ENCODE assay signal across 1 cellular context in the genomic region with DNA sequence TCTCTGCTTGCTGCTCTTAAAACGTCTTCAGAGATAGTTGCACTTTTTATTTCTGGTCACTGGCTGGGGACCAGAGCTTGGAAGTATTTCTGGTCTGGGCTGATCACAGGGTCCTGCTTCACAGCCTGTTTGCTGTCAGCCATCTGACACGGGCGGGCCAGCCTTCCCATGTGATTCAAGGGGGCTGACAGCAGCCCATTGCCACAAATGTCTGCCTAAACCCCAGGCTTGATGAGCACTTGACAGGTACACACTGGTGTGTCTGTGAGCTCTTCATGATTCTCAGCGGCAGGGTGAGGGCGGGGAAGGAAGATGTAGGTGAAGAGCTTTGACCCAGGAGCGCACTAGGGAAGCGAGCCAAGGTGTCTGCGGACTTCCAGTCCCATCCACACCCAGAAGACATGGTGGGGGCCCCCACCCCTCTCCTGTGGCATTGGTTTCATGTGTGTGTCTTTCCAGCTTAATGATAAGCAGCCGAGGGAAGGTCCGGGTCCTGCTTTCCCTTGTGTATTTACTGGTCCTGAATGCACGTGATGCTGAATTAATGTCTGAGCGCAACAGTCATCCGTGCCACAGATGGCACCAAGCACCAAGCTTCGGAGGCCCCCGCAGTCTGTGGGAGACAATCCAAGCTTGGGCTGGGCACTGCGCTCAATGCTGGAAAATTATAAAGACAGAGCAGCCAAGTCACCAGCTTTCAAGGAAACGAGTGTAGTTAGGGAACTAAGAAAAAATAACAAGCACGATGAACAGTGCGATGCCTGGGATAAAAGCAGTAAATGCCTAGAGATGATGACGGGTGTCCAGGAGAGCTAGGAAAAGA.
TF ChIP-seq lines count a peak whose summit lies in the region.

No MANE protein-coding gene starts in this region.

TF ChIP-seq in HCT116, 20 proteins besides CTCF, POLR2A, EP300 and RAD21 (continued from another document):
- TF ChIP-seq SP1 (IDR thresholded peaks at IDR 0.05; ENCODE audit: low read depth) (no peak), CEBPB (IDR thresholded peaks at IDR 0.05; ENCODE audit: low read depth) (no peak), SIN3A (IDR thresholded peaks at IDR 0.05; ENCODE audit: low read depth) (no peak)
- TF ChIP-seq, protein P1, sequence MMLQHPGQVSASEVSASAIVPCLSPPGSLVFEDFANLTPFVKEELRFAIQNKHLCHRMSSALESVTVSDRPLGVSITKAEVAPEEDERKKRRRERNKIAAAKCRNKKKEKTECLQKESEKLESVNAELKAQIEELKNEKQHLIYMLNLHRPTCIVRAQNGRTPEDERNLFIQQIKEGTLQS (IDR thresholded peaks at IDR 0.05): no peak
